In the genomic region with DNA sequence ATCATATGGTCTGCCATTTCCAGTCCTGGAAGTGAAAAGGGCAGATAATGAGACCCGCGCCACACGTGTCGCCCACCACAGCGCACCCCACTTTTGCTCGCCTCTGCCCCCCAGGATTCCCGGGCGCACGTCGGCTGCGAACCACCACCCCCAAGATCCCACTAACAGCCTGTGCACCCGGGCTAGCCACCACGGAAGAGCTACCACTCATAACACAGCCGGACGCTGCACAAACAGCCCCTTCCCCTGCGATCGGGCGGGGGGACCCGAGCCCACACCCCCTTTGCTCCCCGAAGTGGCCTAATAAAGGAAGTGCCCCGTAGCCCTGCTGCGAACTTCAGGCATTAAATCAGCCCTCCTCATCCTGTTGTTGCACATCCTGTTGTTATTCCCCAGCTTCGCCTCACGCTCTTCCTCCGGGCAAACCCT, we compare ENCODE assay signal across 1 cellular context.
TF ChIP-seq lines count a peak whose summit lies in the region.

No MANE protein-coding gene starts in this region.

TF ChIP-seq in IMR-90, 13 proteins besides CTCF, POLR2A, EP300 and RAD21:
- TF ChIP-seq MXI1 (IDR thresholded peaks at IDR 0.05; ENCODE audit: borderline replicate concordance, low read depth, low read length), result peak; percentile 39; the same call in 1 of the 2 replicates
- TF ChIP-seq, protein P1, sequence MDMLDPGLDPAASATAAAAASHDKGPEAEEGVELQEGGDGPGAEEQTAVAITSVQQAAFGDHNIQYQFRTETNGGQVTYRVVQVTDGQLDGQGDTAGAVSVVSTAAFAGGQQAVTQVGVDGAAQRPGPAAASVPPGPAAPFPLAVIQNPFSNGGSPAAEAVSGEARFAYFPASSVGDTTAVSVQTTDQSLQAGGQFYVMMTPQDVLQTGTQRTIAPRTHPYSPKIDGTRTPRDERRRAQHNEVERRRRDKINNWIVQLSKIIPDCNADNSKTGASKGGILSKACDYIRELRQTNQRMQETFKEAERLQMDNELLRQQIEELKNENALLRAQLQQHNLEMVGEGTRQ (IDR thresholded peaks at IDR 0.05; ENCODE audit: low read depth, low read length), result no peak
